9 cellular contexts compared by ENCODE assay signal in genomic region chr3:7160689-7161088, GRCh38.
"Had no signal": no experiment of that assay in that cellular context is flagged by ENCODE, and none has a peak within 500 bp of the region (broad histone marks: within the 10 kb centered on the region; RNA-seq: fewer than 3 reads in every experiment).

No MANE protein-coding gene starts in this region.

- H3K4me3 ChIP-seq: GM23248, HAP-1 had no signal

- H3K36me3 ChIP-seq: HAP-1 had no signal

- H3K4me1 ChIP-seq: HAP-1 had no signal

- H3K9me3 ChIP-seq: HAP-1 had no signal

- ATAC-seq: HCT116, HepG2 had no signal

- H3K27ac ChIP-seq: GM23248, HL-60 had no signal

- DNase-seq: GM23248, GOT3, H7, HFFc6, KBM-7 had no signal
